Comparison of ENCODE assay signal across 10 cellular contexts in the genomic region with DNA sequence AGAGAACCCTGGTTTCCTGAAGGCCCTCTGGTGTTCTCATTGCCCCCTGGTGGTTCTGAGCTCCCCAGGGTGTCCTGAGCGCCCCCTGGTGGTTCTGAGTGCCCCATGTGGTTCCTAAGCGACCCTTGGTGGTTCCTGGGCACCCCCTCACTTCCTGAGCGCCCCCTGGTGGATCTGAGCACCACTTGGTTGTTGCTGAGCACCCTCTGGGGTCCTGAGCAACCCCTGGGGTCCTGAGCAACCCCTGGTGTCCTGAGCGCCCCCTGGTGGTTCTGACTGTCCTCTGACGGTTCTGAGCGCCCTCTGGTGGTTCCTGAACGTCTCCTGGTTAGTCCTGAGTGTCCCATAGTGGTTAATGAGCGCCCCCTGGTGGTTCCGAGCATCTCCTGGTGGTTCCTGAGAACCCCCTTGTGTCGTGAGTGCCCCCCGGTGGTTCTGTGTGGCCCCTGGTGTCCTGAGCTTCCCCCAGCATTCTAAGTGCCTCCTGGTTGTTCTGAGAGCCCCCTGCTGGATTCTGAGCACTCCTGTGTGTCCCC.
DNase-seq lines count a peak whose midpoint lies in the region; ATAC-seq and TF ChIP-seq lines count a peak whose summit lies in the region.
"Had no signal": no experiment of that assay in that cellular context is flagged by ENCODE, and none has a peak within 500 bp of the region (broad histone marks: within the 10 kb centered on the region; RNA-seq: fewer than 3 reads in every experiment).

No MANE protein-coding gene starts in this region.

- no TSS peak for BruUV-seq in Calu3 (replicated peaks; lab: Mats Ljungman, UMichigan)

- CTCF ChIA-PET in Calu3 (lab: Charles Lee): no interaction called here

- ATAC-seq in HG03521 (IDR thresholded peaks at IDR 0.05; ENCODE audit: unreplicated experiment): peak; percentile 96
- ATAC-seq in GM19397 (IDR thresholded peaks at IDR 0.05; ENCODE audit: unreplicated experiment): no peak
- ATAC-seq: GM12878 had no signal

- DNase-seq in Calu3 (peak; percentile 7), retinal pigment epithelial cell (ENCODE audit: low read depth) (no peak), NOMO-1 (lab: John Stamatoyannopoulos, UW; ENCODE audit: unreplicated experiment in 2 of 2) (no peak), iPS-NIHi7 (ENCODE audit: extremely low spot score) (no peak), SIG-M5 (lab: John Stamatoyannopoulos, UW) (no peak)
- DNase-seq in activated CD8-positive, alpha-beta memory T cell treated with anti-CD3 and anti-CD28 coated beads, Interleukin-2, amount 50 U/mL, for 48 hours: peak; percentile 95

- H3K4me3 ChIP-seq in retinal pigment epithelial cell (ENCODE audit: low read length): no peak overlapping the region
- H3K4me3 ChIP-seq: GM12878, Peyer's patch had no signal

- no peaks in the 10 kb centered on the region for H3K4me1 Mint-ChIP-seq in Calu3 (ENCODE audit: low read depth, unreplicated experiment)

- H3K4me3 Mint-ChIP-seq in Calu3 (ENCODE audit: low read depth, unreplicated experiment): no peak overlapping the region

- no peaks in the 10 kb centered on the region for H3K36me3 Mint-ChIP-seq in Calu3 (ENCODE audit: insufficient read depth, unreplicated experiment)

- intact Hi-C loops in Calu3 (cut with micrococcal nuclease; ENCODE audit: unreplicated experiment): no loop called here

- H3K9me3 Mint-ChIP-seq in Calu3 (ENCODE audit: low read depth, unreplicated experiment): no peaks in the 10 kb centered on the region

- no peaks in the 10 kb centered on the region for H3K27me3 Mint-ChIP-seq in Calu3 (ENCODE audit: unreplicated experiment)

- TF ChIP-seq CTCF in Calu3 (IDR thresholded peaks at IDR 0.05; ENCODE audit: unreplicated experiment): no peak
- TF ChIP-seq CTCF in retinal pigment epithelial cell (conservative IDR thresholded peaks at IDR 0.05; ENCODE audit: low read depth, low read length): peak; percentile 8

- H3K27ac Mint-ChIP-seq in Calu3 (ENCODE audit: unreplicated experiment): no peak overlapping the region

Comparison
In these comparisons a context has a peak if more than half of its experiments do, and no peak if none do; other contexts are left out.
1. DNase-seq: peak in Calu3 (single experiment) and activated CD8-positive, alpha-beta memory T cell treated with anti-CD3 and anti-CD28 coated beads, Interleukin-2, amount 50 U/mL, for 48 hours (single experiment); none in retinal pigment epithelial cell (single experiment), NOMO-1 (0 of 2), iPS-NIHi7 (single experiment) and SIG-M5 (single experiment).